1 cellular context compared by ENCODE assay signal in genomic region chr19:3234800-3235199, GRCh38.
TF ChIP-seq lines count a peak whose summit lies in the region.

No MANE protein-coding gene starts in this region.

TF ChIP-seq in K562, 482 proteins besides CTCF, POLR2A, EP300 and RAD21:
- TF ChIP-seq CSDE1 (IDR thresholded peaks at IDR 0.05), result no peak
- TF ChIP-seq E2F8 (IDR thresholded peaks at IDR 0.05; ENCODE audit: low read depth, partially characterized antibody), result no peak
- TF ChIP-seq DACH1 (IDR thresholded peaks at IDR 0.05; ENCODE audit: partially characterized antibody), result no peak
- TF ChIP-seq, protein P1, sequence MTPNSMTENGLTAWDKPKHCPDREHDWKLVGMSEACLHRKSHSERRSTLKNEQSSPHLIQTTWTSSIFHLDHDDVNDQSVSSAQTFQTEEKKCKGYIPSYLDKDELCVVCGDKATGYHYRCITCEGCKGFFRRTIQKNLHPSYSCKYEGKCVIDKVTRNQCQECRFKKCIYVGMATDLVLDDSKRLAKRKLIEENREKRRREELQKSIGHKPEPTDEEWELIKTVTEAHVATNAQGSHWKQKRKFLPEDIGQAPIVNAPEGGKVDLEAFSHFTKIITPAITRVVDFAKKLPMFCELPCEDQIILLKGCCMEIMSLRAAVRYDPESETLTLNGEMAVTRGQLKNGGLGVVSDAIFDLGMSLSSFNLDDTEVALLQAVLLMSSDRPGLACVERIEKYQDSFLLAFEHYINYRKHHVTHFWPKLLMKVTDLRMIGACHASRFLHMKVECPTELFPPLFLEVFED (CRISPR knock-in tag; conservative IDR thresholded peaks at IDR 0.05), result no peak
- TF ChIP-seq TOE1 (IDR thresholded peaks at IDR 0.05; ENCODE audit: borderline replicate concordance), result 0 out of 2 replicates have a peak, but pooled peaks have one; percentile 18
- no peak for TF ChIP-seq TOE1 (CRISPR knock-in tag; IDR thresholded peaks at IDR 0.05; ENCODE audit: borderline replicate concordance, low read depth)
- TF ChIP-seq ELF2 (CRISPR knock-in tag; IDR thresholded peaks at IDR 0.05), result no peak
- TF ChIP-seq XRCC5 (IDR thresholded peaks at IDR 0.05; ENCODE audit: low read depth, low read length), result peak; percentile 65; the same call in 1 of the 2 replicates
- TF ChIP-seq NCOA1 (IDR thresholded peaks at IDR 0.05; ENCODE audit: low read depth), result no peak
- TF ChIP-seq PRPF4 (IDR thresholded peaks at IDR 0.05; ENCODE audit: insufficient read depth, low read depth, low read length, poor library complexity, severe bottlenecking), result no peak
- peak; percentile 87; the same call in 1 of the 2 replicates for TF ChIP-seq PTBP1 (IDR thresholded peaks at IDR 0.05; ENCODE audit: low read depth, low read length)
- no peak for TF ChIP-seq MEF2D (tag; conservative IDR thresholded peaks at IDR 0.05; ENCODE audit: low read depth)
- TF ChIP-seq ZFP36 (IDR thresholded peaks at IDR 0.05; ENCODE audit: low read depth, low read length, partially characterized antibody), result peak; percentile 93
- TF ChIP-seq BCOR (IDR thresholded peaks at IDR 0.05), result peak; percentile 97
- no peak for TF ChIP-seq FOXJ3 (CRISPR knock-in tag; IDR thresholded peaks at IDR 0.05)
- TF ChIP-seq KDM1A (IDR thresholded peaks at IDR 0.05), result peak; percentile 84 to 90
- no peak for TF ChIP-seq NKRF (IDR thresholded peaks at IDR 0.05; ENCODE audit: borderline replicate concordance)
- 0 out of 2 replicates have a peak, but pooled peaks have one; percentile 53 for TF ChIP-seq HDAC2 (IDR thresholded peaks at IDR 0.05)
- TF ChIP-seq SMARCA5 (IDR thresholded peaks at IDR 0.05), result peak; percentile 97
- TF ChIP-seq RBM25 (IDR thresholded peaks at IDR 0.05; ENCODE audit: low read depth, low read length, severe bottlenecking), result peak; percentile 58
- TF ChIP-seq CTCFL (IDR thresholded peaks at IDR 0.05; ENCODE audit: borderline replicate concordance, insufficient read depth, low read depth, low read length, poor library complexity, severe bottlenecking), result no peak
- TF ChIP-seq RCOR1 (IDR thresholded peaks at IDR 0.05; ENCODE audit: borderline replicate concordance in 1 of 2, low read depth in 2 of 2, low read length in 2 of 2), result peak in 1 of 2 experiments; percentile 74; a peak in 2 of 4 replicates
- peak; percentile 35 for TF ChIP-seq PHF20 (IDR thresholded peaks at IDR 0.05; ENCODE audit: partially characterized antibody)
